ENCODE assay signal across 8 cellular contexts in genomic region chr1:35883681-35884155, GRCh38. TPM values are rescaled to one million over a fixed set of nuclear protein-coding genes. Genes with fewer than 3 reads are reported as not detected.
DNase-seq lines count a peak whose midpoint lies in the region; ATAC-seq and TF ChIP-seq lines count a peak whose summit lies in the region.

No MANE protein-coding gene starts in this region.

- peaks cover 3% of the 10 kb centered on the region for H3K36me3 Mint-ChIP-seq in chondrocyte (ENCODE audit: low read depth)

- POLR2A ChIA-PET in AG04449 (lab: Yijun Ruan, JAX) = interaction anchor here (1.2 kb wide), 1 partner anchor 47 kb away, joined by 4 read pairs; the partner anchor contains the start of gene AGO3

- DNase-seq in AG04449 (ENCODE audit: low read depth, low spot score) = no peak
- peak; percentile 60 for DNase-seq in NCI-H1092 (lab: John Stamatoyannopoulos, UW)
- peak; percentile 22 for DNase-seq in activated CD4-positive, alpha-beta T cell treated with anti-CD3 and anti-CD28 coated beads for 1 hour
- DNase-seq in chondrocyte (ENCODE audit: low spot score) = no peak
- DNase-seq in left lung = peak; percentile 50 to 82
- peak; percentile 20 to 35 for DNase-seq in stimulated activated CD4-positive, alpha-beta T cell treated with anti-CD3 and anti-CD28 coated beads, Interleukin-4, amount 100 ng/mL, for 48 hours (ENCODE audit: low read depth in 2 of 2)
- DNase-seq in GM19240 (ENCODE audit: insufficient read length, low spot score) = no peak

- H3K4me3 ChIP-seq in AG04449 (ENCODE audit: low read depth, low read length) = peak overlapping the region; percentile 92
- peak overlapping the region; percentile 80 to 98 for H3K4me3 ChIP-seq in left lung

- peak overlapping the region; percentile 72 for H3K27ac Mint-ChIP-seq in chondrocyte (ENCODE audit: unreplicated experiment)

- peaks cover 33% of the 10 kb centered on the region for H3K4me1 Mint-ChIP-seq in chondrocyte (ENCODE audit: low read depth)

- peak overlapping the region; percentile 94 for H3K4me3 Mint-ChIP-seq in chondrocyte (ENCODE audit: unreplicated experiment)

- no peaks in the 10 kb centered on the region for H3K27me3 ChIP-seq in left lung

- no peaks in the 10 kb centered on the region for H3K9me3 Mint-ChIP-seq in chondrocyte (ENCODE audit: low read depth)

- H3K27me3 Mint-ChIP-seq in chondrocyte (ENCODE audit: low read depth) = no peaks in the 10 kb centered on the region

- H3K9me3 ChIP-seq in left lung = no peaks in the 10 kb centered on the region

- no peak for TF ChIP-seq CTCF in AG04449 (IDR thresholded peaks at IDR 0.05; ENCODE audit: insufficient read depth, low read length, missing control alignments)
- TF ChIP-seq CTCF in chondrocyte (IDR thresholded peaks at IDR 0.05) = no peak
- no peak for TF ChIP-seq CTCF in left lung (IDR thresholded peaks at IDR 0.05)

- H3K36me3 ChIP-seq in left lung = peaks cover 0 to 6% of the 10 kb centered on the region in 2 donors

- intact Hi-C loops in left lung (cut with DNase I) = no loop called here

- CTCF ChIA-PET in AG04449 (lab: Yijun Ruan, JAX) = interaction anchor here (0.6 to 4.1 kb wide), 25 partner anchors 9 to 93 kb away, joined by 3 to 69 read pairs (median 4); partner anchors contain the start of gene AGO3

- peak overlapping the region; percentile 37 to 76 for H3K27ac ChIP-seq in left lung

- H3K4me1 ChIP-seq in left lung = peaks cover 0 to 55% of the 10 kb centered on the region in 2 donors

- peak; percentile 3 for ATAC-seq in GM19328 (IDR thresholded peaks at IDR 0.05; ENCODE audit: unreplicated experiment)
- peak; percentile 42 for ATAC-seq in left lung

RNA-seq across cellular contexts. Expression of gene AGO1, which starts 0.7 kb away (rescaled TPM):
- total RNA-seq in chondrocyte = 23.5 to 35.8 TPM (median 24.6 TPM) in 3 replicates
- total RNA-seq in left lung = 10 to 100 TPM; 24.3 to 29.7 TPM

RNA-seq across cellular contexts. Expression of gene AGO3, which starts 47.2 kb away (rescaled TPM):
- total RNA-seq in chondrocyte (26.0 to 34.5 TPM (median 26.1 TPM) in 3 replicates), left lung (10 to 100 TPM; 28.0 to 30.1 TPM)

Comparison
In these comparisons a context has a peak if more than half of its experiments do, and no peak if none do; other contexts are left out.
1. DNase-seq: peak in NCI-H1092 (single experiment), activated CD4-positive, alpha-beta T cell treated with anti-CD3 and anti-CD28 coated beads for 1 hour (single experiment), left lung (2 of 2) and stimulated activated CD4-positive, alpha-beta T cell treated with anti-CD3 and anti-CD28 coated beads, Interleukin-4, amount 100 ng/mL, for 48 hours (2 of 2); none in AG04449 (single experiment), chondrocyte (single experiment) and GM19240 (single experiment).